Comparison of ENCODE assay signal across 9 cellular contexts in the genomic region with DNA sequence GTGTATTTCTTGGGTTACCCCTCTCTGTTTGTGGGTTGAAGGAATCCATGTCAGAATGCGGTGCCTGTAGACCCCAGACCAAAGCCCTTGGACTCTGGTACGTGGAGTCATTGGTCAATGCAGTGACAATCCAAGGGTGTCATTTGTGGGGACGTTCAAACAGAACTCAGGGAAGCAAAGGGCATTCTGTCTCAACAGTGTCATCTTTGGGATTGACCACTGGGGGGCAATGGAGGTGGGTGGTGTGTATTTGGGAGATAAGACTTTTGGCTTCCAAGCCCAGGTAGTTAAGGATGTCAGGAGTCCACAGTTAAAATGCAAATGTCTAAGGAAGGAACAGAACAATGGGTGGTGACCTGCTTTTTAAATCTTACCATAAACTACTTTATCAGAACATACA.
DNase-seq lines count a peak whose midpoint lies in the region; ATAC-seq and TF ChIP-seq lines count a peak whose summit lies in the region.
"Had no signal": no experiment of that assay in that cellular context is flagged by ENCODE, and none has a peak within 500 bp of the region (broad histone marks: within the 10 kb centered on the region; RNA-seq: fewer than 3 reads in every experiment).

No MANE protein-coding gene starts in this region.

- peak; percentile 4 for DNase-seq in stimulated activated CD4-positive, alpha-beta T cell treated with anti-CD3 and anti-CD28 coated beads, Interleukin-15, amount 100 ng/mL, for 24 hours
- no peak for DNase-seq in stimulated activated CD4-positive, alpha-beta T cell treated with anti-CD3 and anti-CD28 coated beads, Interleukin-1b, Interleukin-23, amount 100 ng/mL, for 48 hours
- DNase-seq in NCI-H748 (lab: John Stamatoyannopoulos, UW; ENCODE audit: unreplicated experiment): peak; percentile 73
- DNase-seq in fibroblast of mammary gland (ENCODE audit: low read depth): peak; percentile 11
- no peak for DNase-seq in glomerular visceral epithelial cell (ENCODE audit: extremely low spot score)

- H3K4me3 ChIP-seq in fibroblast of mammary gland (ENCODE audit: control insufficient read depth, low read depth, low read length): no peak overlapping the region
- H3K4me3 ChIP-seq: lung had no signal

- TF ChIP-seq CTCF in fibroblast of mammary gland (conservative IDR thresholded peaks at IDR 0.05; ENCODE audit: control insufficient read depth, insufficient read depth, low read depth, low read length): peak; percentile 39

- ATAC-seq in GM21576 (IDR thresholded peaks at IDR 0.05; ENCODE audit: unreplicated experiment): no peak
- no peak for ATAC-seq in GM21723 (IDR thresholded peaks at IDR 0.05; ENCODE audit: unreplicated experiment)
- no peak for ATAC-seq in GM18517 (IDR thresholded peaks at IDR 0.05; ENCODE audit: unreplicated experiment)

Comparison
In these comparisons a context has a peak if more than half of its experiments do, and no peak if none do; other contexts are left out.
1. DNase-seq: peak in stimulated activated CD4-positive, alpha-beta T cell treated with anti-CD3 and anti-CD28 coated beads, Interleukin-15, amount 100 ng/mL, for 24 hours (single experiment), NCI-H748 (single experiment) and fibroblast of mammary gland (single experiment); none in stimulated activated CD4-positive, alpha-beta T cell treated with anti-CD3 and anti-CD28 coated beads, Interleukin-1b, Interleukin-23, amount 100 ng/mL, for 48 hours (single experiment) and glomerular visceral epithelial cell (single experiment).